Comparison of ENCODE assay signal across 17 cellular contexts in genomic region chr4:8147231-8147970, GRCh38.
"Had no signal": no experiment of that assay in that cellular context is flagged by ENCODE, and none has a peak within 500 bp of the region (broad histone marks: within the 10 kb centered on the region; RNA-seq: fewer than 3 reads in every experiment).

No MANE protein-coding gene starts in this region.

- H3K4me1 Mint-ChIP-seq: activated CD4-positive, alpha-beta memory T cell treated with anti-CD3 and anti-CD28 coated beads, Interleukin-2, amount 10 ng/mL, durations not matched to agents 7 days and 5 days; activated naive CD8-positive, alpha-beta T cell treated with anti-CD3 and anti-CD28 coated beads, Interleukin-2, amount 10 ng/mL, durations not matched to agents 7 days and 5 days had no signal

- H3K9me3 Mint-ChIP-seq: activated CD4-positive, alpha-beta memory T cell treated with anti-CD3 and anti-CD28 coated beads, Interleukin-2, amount 10 ng/mL, durations not matched to agents 7 days and 5 days; activated naive CD8-positive, alpha-beta T cell treated with anti-CD3 and anti-CD28 coated beads, Interleukin-2, amount 10 ng/mL, durations not matched to agents 7 days and 5 days; activated T-cell treated with anti-CD3 and anti-CD28 coated beads, Interleukin-2, amount 50 U/mL, for 72 hours; natural killer cell treated with Interleukin-12 subunit alpha and Interleukin-12 subunit beta and Interleukin-15 and Interleukin-18, amount 100 ng/mL, for 72 hours had no signal

- H3K27ac ChIP-seq: breast epithelium, dorsolateral prefrontal cortex, hepatocyte, prostate gland, uterus had no signal

- H3K79me2 ChIP-seq: hepatocyte had no signal

- H3K9me3 ChIP-seq: breast epithelium, prostate gland, uterus had no signal

- H3K27me3 ChIP-seq: dorsolateral prefrontal cortex, uterus had no signal

- FAIRE-seq: islet of Langerhans had no signal

- H3K4me2 ChIP-seq: hepatocyte had no signal

- H3K4me3 ChIP-seq: breast epithelium, dorsolateral prefrontal cortex, hepatocyte, prostate gland, uterus had no signal

- H3K4me3 Mint-ChIP-seq: activated CD4-positive, alpha-beta memory T cell treated with anti-CD3 and anti-CD28 coated beads, Interleukin-2, amount 10 ng/mL, durations not matched to agents 7 days and 5 days; activated naive CD8-positive, alpha-beta T cell treated with anti-CD3 and anti-CD28 coated beads, Interleukin-2, amount 10 ng/mL, durations not matched to agents 7 days and 5 days; activated T-cell treated with anti-CD3 and anti-CD28 coated beads, Interleukin-2, amount 50 U/mL, for 72 hours; natural killer cell treated with Interleukin-12 subunit alpha and Interleukin-12 subunit beta and Interleukin-15 and Interleukin-18, amount 100 ng/mL, for 72 hours had no signal

- DNase-seq: activated CD4-positive, alpha-beta memory T cell treated with anti-CD3 and anti-CD28 coated beads, Interleukin-2, amount 10 ng/mL, durations not matched to agents 7 days and 5 days; activated gamma-delta T cell treated with Interleukin-2 at 50 U/mL for 16 hours; activated naive CD8-positive, alpha-beta T cell treated with anti-CD3 and anti-CD28 coated beads, Interleukin-2, amount 10 ng/mL, durations not matched to agents 7 days and 5 days; activated T-cell treated with anti-CD3 and anti-CD28 coated beads, Interleukin-2, amount 50 U/mL, for 72 hours; anterior cingulate cortex; dorsolateral prefrontal cortex; foreskin melanocyte; mammary epithelial cell; stimulated activated CD4-positive, alpha-beta T cell treated with anti-CD3 and anti-CD28 coated beads, Interleukin-4, amount 100 ng/mL, for 4 hours; T-helper 9 cell; uterus had no signal

- H3K4me1 ChIP-seq: breast epithelium, prostate gland had no signal

- H2AFZ ChIP-seq: hepatocyte had no signal

- ATAC-seq: activated T-cell treated with anti-CD3 and anti-CD28 coated beads, Interleukin-2, amount 50 U/mL, for 72 hours; left lobe of liver; natural killer cell treated with Interleukin-12 subunit alpha and Interleukin-12 subunit beta and Interleukin-15 and Interleukin-18, amount 100 ng/mL, for 72 hours had no signal

- H3K36me3 ChIP-seq: breast epithelium, prostate gland, uterus had no signal

- H3K27ac Mint-ChIP-seq: activated CD4-positive, alpha-beta memory T cell treated with anti-CD3 and anti-CD28 coated beads, Interleukin-2, amount 10 ng/mL, durations not matched to agents 7 days and 5 days; activated naive CD8-positive, alpha-beta T cell treated with anti-CD3 and anti-CD28 coated beads, Interleukin-2, amount 10 ng/mL, durations not matched to agents 7 days and 5 days; activated T-cell treated with anti-CD3 and anti-CD28 coated beads, Interleukin-2, amount 50 U/mL, for 72 hours; natural killer cell treated with Interleukin-12 subunit alpha and Interleukin-12 subunit beta and Interleukin-15 and Interleukin-18, amount 100 ng/mL, for 72 hours had no signal

- H3K36me3 Mint-ChIP-seq: activated naive CD8-positive, alpha-beta T cell treated with anti-CD3 and anti-CD28 coated beads, Interleukin-2, amount 10 ng/mL, durations not matched to agents 7 days and 5 days; natural killer cell treated with Interleukin-12 subunit alpha and Interleukin-12 subunit beta and Interleukin-15 and Interleukin-18, amount 100 ng/mL, for 72 hours had no signal
